In genomic region chr15:70358871-70359647, GRCh38 we compare ENCODE assay signal across 27 cellular contexts.
DNase-seq lines count a peak whose midpoint lies in the region; ATAC-seq and TF ChIP-seq lines count a peak whose summit lies in the region.
"Had no signal": no experiment of that assay in that cellular context is flagged by ENCODE, and none has a peak within 500 bp of the region (broad histone marks: within the 10 kb centered on the region; RNA-seq: fewer than 3 reads in every experiment).

No MANE protein-coding gene starts in this region.

- no peak overlapping the region for H3K27ac Mint-ChIP-seq in stimulated activated effector memory CD8-positive, alpha-beta T cell treated with anti-CD3 and anti-CD28 coated beads, Interleukin-12 subunit alpha, Interleukin-12 subunit beta, amount 100 ng/mL, for 72 hours
- H3K27ac Mint-ChIP-seq: activated naive CD8-positive, alpha-beta T cell treated with anti-CD3 and anti-CD28 coated beads for 36 hours; mesothelial cell of epicardium; stimulated activated memory B cell treated with anti-CD40 and anti-IgM and Interleukin-4, amounts not matched to agents 10 μg/mL and 1 μg/mL and 100 μg/mL, for 72 hours; T-helper 1 cell treated with Interleukin-12 subunit alpha and Interleukin-12 subunit beta and Interleukin-4 antibody, amounts not matched to agents 30 μg/mL and 1 μg/mL, for 36 hours had no signal

- H3K4me1 ChIP-seq in vagina, result peaks cover 6% of the 10 kb centered on the region
- H3K4me1 ChIP-seq: left ventricle myocardium inferior, psoas muscle had no signal

- no peak overlapping the region for H3K4me3 Mint-ChIP-seq in stimulated activated effector memory CD8-positive, alpha-beta T cell treated with anti-CD3 and anti-CD28 coated beads, Interleukin-12 subunit alpha, Interleukin-12 subunit beta, amount 100 ng/mL, for 72 hours
- H3K4me3 Mint-ChIP-seq: activated naive CD8-positive, alpha-beta T cell treated with anti-CD3 and anti-CD28 coated beads for 36 hours; mesothelial cell of epicardium; stimulated activated memory B cell treated with anti-CD40 and anti-IgM and Interleukin-4, amounts not matched to agents 10 μg/mL and 1 μg/mL and 100 μg/mL, for 72 hours; T-helper 1 cell treated with Interleukin-12 subunit alpha and Interleukin-12 subunit beta and Interleukin-4 antibody, amounts not matched to agents 30 μg/mL and 1 μg/mL, for 36 hours had no signal

- H3K4me3 ChIP-seq in vagina, result no peak overlapping the region
- H3K4me3 ChIP-seq: BLaER1, left ventricle myocardium inferior, psoas muscle, SK-N-MC had no signal

- H3K4me1 Mint-ChIP-seq in stimulated activated effector memory CD8-positive, alpha-beta T cell treated with anti-CD3 and anti-CD28 coated beads, Interleukin-12 subunit alpha, Interleukin-12 subunit beta, amount 100 ng/mL, for 72 hours, result peaks cover 4% of the 10 kb centered on the region

- H3K9me3 ChIP-seq in vagina, result no peaks in the 10 kb centered on the region
- H3K9me3 ChIP-seq: BLaER1, left ventricle myocardium inferior, psoas muscle had no signal

- intact Hi-C loops in Right ventricle myocardium inferior (cut with DNase I), result no loop called here
- intact Hi-C loops in left cardiac atrium (cut with DNase I), result no loop called here
- intact Hi-C loops in vagina (cut with DNase I), result no loop called here

- ATAC-seq in Right ventricle myocardium inferior, result no peak
- no peak for ATAC-seq in left cardiac atrium
- no peak for ATAC-seq in stimulated activated effector memory CD8-positive, alpha-beta T cell treated with anti-CD3 and anti-CD28 coated beads, Interleukin-12 subunit alpha, Interleukin-12 subunit beta, amount 100 ng/mL, for 72 hours
- ATAC-seq: activated CD4-positive, CD25-positive, alpha-beta regulatory T cell treated with anti-CD3 and anti-CD28 coated beads, Interleukin-2, amount 50 U/mL, for 24 hours; psoas muscle; stimulated activated memory B cell treated with anti-CD40 and anti-IgM and Interleukin-4, amounts not matched to agents 10 μg/mL and 1 μg/mL and 100 μg/mL, for 72 hours had no signal

- no peak overlapping the region for H3K27ac ChIP-seq in vagina
- H3K27ac ChIP-seq: BLaER1, left ventricle myocardium inferior, psoas muscle, SK-N-MC had no signal

- no peaks in the 10 kb centered on the region for H3K36me3 Mint-ChIP-seq in stimulated activated effector memory CD8-positive, alpha-beta T cell treated with anti-CD3 and anti-CD28 coated beads, Interleukin-12 subunit alpha, Interleukin-12 subunit beta, amount 100 ng/mL, for 72 hours
- H3K36me3 Mint-ChIP-seq: activated naive CD8-positive, alpha-beta T cell treated with anti-CD3 and anti-CD28 coated beads for 36 hours; mesothelial cell of epicardium; stimulated activated memory B cell treated with anti-CD40 and anti-IgM and Interleukin-4, amounts not matched to agents 10 μg/mL and 1 μg/mL and 100 μg/mL, for 72 hours had no signal

- TF ChIP-seq POLR2A in vagina (IDR thresholded peaks at IDR 0.05), result no peak

- H3K9me3 Mint-ChIP-seq in stimulated activated effector memory CD8-positive, alpha-beta T cell treated with anti-CD3 and anti-CD28 coated beads, Interleukin-12 subunit alpha, Interleukin-12 subunit beta, amount 100 ng/mL, for 72 hours, result no peaks in the 10 kb centered on the region
- H3K9me3 Mint-ChIP-seq: activated naive CD8-positive, alpha-beta T cell treated with anti-CD3 and anti-CD28 coated beads for 36 hours; stimulated activated memory B cell treated with anti-CD40 and anti-IgM and Interleukin-4, amounts not matched to agents 10 μg/mL and 1 μg/mL and 100 μg/mL, for 72 hours; T-helper 1 cell treated with Interleukin-12 subunit alpha and Interleukin-12 subunit beta and Interleukin-4 antibody, amounts not matched to agents 30 μg/mL and 1 μg/mL, for 36 hours had no signal

- no peaks in the 10 kb centered on the region for H3K27me3 ChIP-seq in vagina
- H3K27me3 ChIP-seq: BLaER1 had no signal

- DNase-seq in Right ventricle myocardium inferior (ENCODE audit: missing footprints) (peak; percentile 64), left cardiac atrium (no peak), NCI-H2107 treated with DMSO at 0.1 percent for 48 hours (lab: John Stamatoyannopoulos, UW; ENCODE audit: unreplicated experiment) (peak; percentile 44), islet precursor cell (peak; percentile 39), vagina (ENCODE audit: extremely low spot score in 2 of 2) (peak; percentile 40 to 82)
- no peak for DNase-seq in stimulated activated effector memory CD8-positive, alpha-beta T cell treated with anti-CD3 and anti-CD28 coated beads, Interleukin-12 subunit alpha, Interleukin-12 subunit beta, amount 100 ng/mL, for 72 hours (ENCODE audit: low spot score in 2 of 2)
- no peak for DNase-seq in stimulated activated CD4-positive, alpha-beta T cell treated with anti-CD3 and anti-CD28 coated beads, Interleukin-1b, Interleukin-23, amount 100 ng/mL, for 48 hours
- DNase-seq: activated CD4-positive, alpha-beta T cell treated with anti-CD3 and anti-CD28 coated beads, Interleukin-2, amount 50 U/mL, for 4 hours; activated naive CD8-positive, alpha-beta T cell treated with anti-CD3 and anti-CD28 coated beads for 36 hours; anterior cingulate cortex; effector memory CD4-positive, alpha-beta T cell; glutamatergic neuron; H7; left ventricle myocardium inferior; NCI-H2029; NK-92 treated with Interleukin-12 subunit alpha and Interleukin-12 subunit beta, amount 100 ng/mL, for 24 hours; nucleus accumbens; psoas muscle; stimulated activated CD4-positive, alpha-beta T cell treated with anti-CD3 and anti-CD28 coated beads, Interleukin-4, amount 100 ng/mL, for 4 hours; substantia nigra; trophoblast cell had no signal

- no peaks in the 10 kb centered on the region for H3K36me3 ChIP-seq in vagina
- H3K36me3 ChIP-seq: BLaER1, left ventricle myocardium inferior had no signal

- TF ChIP-seq CTCF in vagina (IDR thresholded peaks at IDR 0.05), result no peak

Comparison
In these comparisons a context has a peak if more than half of its experiments do, and no peak if none do; other contexts are left out.
1. DNase-seq: peak in Right ventricle myocardium inferior (single experiment), NCI-H2107 treated with DMSO at 0.1 percent for 48 hours (single experiment), islet precursor cell (single experiment) and vagina (2 of 2); none in left cardiac atrium (single experiment), stimulated activated effector memory CD8-positive, alpha-beta T cell treated with anti-CD3 and anti-CD28 coated beads, Interleukin-12 subunit alpha, Interleukin-12 subunit beta, amount 100 ng/mL, for 72 hours (0 of 2) and stimulated activated CD4-positive, alpha-beta T cell treated with anti-CD3 and anti-CD28 coated beads, Interleukin-1b, Interleukin-23, amount 100 ng/mL, for 48 hours (single experiment).